2 cellular contexts compared by ENCODE assay signal in genomic region chr7:151954866-151955820, GRCh38.
TF ChIP-seq lines count a peak whose summit lies in the region.

No MANE protein-coding gene starts in this region.

TF ChIP-seq in K562, 482 proteins besides CTCF, POLR2A, EP300 and RAD21:
- TF ChIP-seq IFI16 (CRISPR knock-in tag; IDR thresholded peaks at IDR 0.05): no peak
- no peak for TF ChIP-seq ZNF133 (CRISPR knock-in tag; IDR thresholded peaks at IDR 0.05)
- TF ChIP-seq L3MBTL2 (IDR thresholded peaks at IDR 0.05): no peak
- no peak for TF ChIP-seq TEAD2 (tag; IDR thresholded peaks at IDR 0.05)
- TF ChIP-seq ZFX (CRISPR knock-in tag; IDR thresholded peaks at IDR 0.05): no peak
- no peak for TF ChIP-seq KDM2B (CRISPR knock-in tag; IDR thresholded peaks at IDR 0.05)
- peak; percentile 80 to 83 for TF ChIP-seq NRF1 (conservative IDR thresholded peaks at IDR 0.05 in 1 of 2, IDR thresholded peaks at IDR 0.05 in 1 of 2)
TF ChIP-seq in K562: peak in this region for 1.

TF ChIP-seq in GM23338, 12 proteins besides CTCF, POLR2A, EP300 and RAD21:
- no peak for TF ChIP-seq ZNF331 (CRISPR knock-in tag; IDR thresholded peaks at IDR 0.05; ENCODE audit: low read depth)
- no peak for TF ChIP-seq EZH2 (IDR thresholded peaks at IDR 0.05; ENCODE audit: low read depth, unreplicated experiment)
